In the genomic region with DNA sequence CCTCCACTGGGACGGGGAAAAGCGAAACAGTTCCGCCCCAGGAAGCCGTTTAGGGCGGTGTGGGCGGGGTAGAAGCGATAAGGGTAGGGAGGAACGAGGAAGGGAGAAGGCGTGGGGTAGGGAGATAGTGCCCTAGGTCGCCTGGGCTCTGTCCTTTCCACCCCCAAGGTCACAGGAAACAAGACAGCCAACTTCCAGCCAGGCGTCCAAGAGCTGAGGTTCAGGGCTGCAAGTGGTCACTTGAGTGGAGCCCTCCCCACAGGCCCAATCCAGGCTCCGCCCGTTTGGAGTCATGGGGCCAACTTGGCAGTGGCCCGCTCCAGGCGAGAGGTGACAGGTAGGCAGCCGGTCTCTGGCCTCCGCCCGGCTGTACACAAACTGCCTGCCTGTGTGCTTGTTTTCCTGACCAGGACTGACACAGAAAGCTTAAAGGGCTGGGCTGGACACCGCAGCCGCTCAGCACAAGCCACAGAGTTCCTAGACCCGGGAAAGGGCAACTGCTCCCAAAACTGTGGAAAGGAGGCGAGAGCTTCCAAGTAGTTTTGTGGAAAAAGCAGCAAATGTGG, we compare ENCODE assay signal across 8 cellular contexts. TPM values are rescaled to one million over a fixed set of nuclear protein-coding genes. Genes with fewer than 3 reads are reported as not detected.
DNase-seq lines count a peak whose midpoint lies in the region; ATAC-seq and TF ChIP-seq lines count a peak whose summit lies in the region.

A gene with protein sequence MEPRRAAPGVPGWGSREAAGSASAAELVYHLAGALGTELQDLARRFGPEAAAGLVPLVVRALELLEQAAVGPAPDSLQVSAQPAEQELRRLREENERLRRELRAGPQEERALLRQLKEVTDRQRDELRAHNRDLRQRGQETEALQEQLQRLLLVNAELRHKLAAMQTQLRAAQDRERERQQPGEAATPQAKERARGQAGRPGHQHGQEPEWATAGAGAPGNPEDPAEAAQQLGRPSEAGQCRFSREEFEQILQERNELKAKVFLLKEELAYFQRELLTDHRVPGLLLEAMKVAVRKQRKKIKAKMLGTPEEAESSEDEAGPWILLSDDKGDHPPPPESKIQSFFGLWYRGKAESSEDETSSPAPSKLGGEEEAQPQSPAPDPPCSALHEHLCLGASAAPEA (minus strand): TSS at position 23 of the 566 bp plus-strand sequence. CDS start 62 bp downstream, outside the sequence.

- no peak for TF ChIP-seq CTCF in omental fat pad (IDR thresholded peaks at IDR 0.05)

- H3K27ac Mint-ChIP-seq in activated T-helper 1 cell treated with anti-CD3 and anti-CD28 coated beads, Interleukin-12 subunit alpha, Interleukin-12 subunit beta, Interleukin-2, Interleukin-4 antibody, amounts not matched to agents 30 ng/mL and 10 ng/mL and 1 ng/mL, durations not matched to agents 14 hours and 24 hours and 36 hours, result peak within 1 kb of the TSS; percentile 44

- DNase-seq in NCI-H1417 (lab: John Stamatoyannopoulos, UW), result peak in 2 of 3 experiments; percentile 51 to 57
- no peak for DNase-seq in NCI-H1417 treated with DMSO at 0.1 percent for 48 hours (lab: John Stamatoyannopoulos, UW)
- DNase-seq in activated T-helper 1 cell treated with anti-CD3 and anti-CD28 coated beads, Interleukin-12 subunit alpha, Interleukin-12 subunit beta, Interleukin-2, Interleukin-4 antibody, amounts not matched to agents 30 ng/mL and 10 ng/mL and 1 ng/mL, durations not matched to agents 14 hours and 24 hours and 36 hours (ENCODE audit: low spot score), result no peak
- peak; percentile 63 for DNase-seq in glomerular visceral epithelial cell (ENCODE audit: extremely low spot score)
- DNase-seq in omental fat pad (ENCODE audit: low spot score), result peak; percentile 52
- DNase-seq in NCI-H1436 treated with DMSO at 0.1 percent for 48 hours (lab: John Stamatoyannopoulos, UW), result no peak
- no peak for DNase-seq in NCI-H526 treated with DMSO at 0.1 percent for 48 hours (lab: John Stamatoyannopoulos, UW)

- intact Hi-C loops in activated T-helper 1 cell treated with anti-CD3 and anti-CD28 coated beads, Interleukin-12 subunit alpha, Interleukin-12 subunit beta, Interleukin-2, Interleukin-4 antibody, amounts not matched to agents 30 ng/mL and 10 ng/mL and 1 ng/mL, durations not matched to agents 14 hours and 24 hours and 36 hours (cut with micrococcal nuclease), result loop anchor here (1.0 to 5.0 kb wide), 7 partner anchors 22 to 392 kb away; a partner anchor contains a TSS

- peaks cover 2% of the 10 kb centered on the region for H3K27me3 Mint-ChIP-seq in activated T-helper 1 cell treated with anti-CD3 and anti-CD28 coated beads, Interleukin-12 subunit alpha, Interleukin-12 subunit beta, Interleukin-2, Interleukin-4 antibody, amounts not matched to agents 30 ng/mL and 10 ng/mL and 1 ng/mL, durations not matched to agents 14 hours and 24 hours and 36 hours (ENCODE audit: insufficient read depth)

- H3K27ac ChIP-seq in KOPT-K1 (ENCODE audit: low read depth, low read length, poor library complexity, severe bottlenecking), result peak within 1 kb of the TSS; percentile 57

- no peaks in the 10 kb centered on the region for H3K9me3 Mint-ChIP-seq in activated T-helper 1 cell treated with anti-CD3 and anti-CD28 coated beads, Interleukin-12 subunit alpha, Interleukin-12 subunit beta, Interleukin-2, Interleukin-4 antibody, amounts not matched to agents 30 ng/mL and 10 ng/mL and 1 ng/mL, durations not matched to agents 14 hours and 24 hours and 36 hours

- H3K36me3 ChIP-seq in KOPT-K1 (ENCODE audit: insufficient read depth, low read length), result peaks cover 60% of the 10 kb centered on the region

- H3K36me3 Mint-ChIP-seq in activated T-helper 1 cell treated with anti-CD3 and anti-CD28 coated beads, Interleukin-12 subunit alpha, Interleukin-12 subunit beta, Interleukin-2, Interleukin-4 antibody, amounts not matched to agents 30 ng/mL and 10 ng/mL and 1 ng/mL, durations not matched to agents 14 hours and 24 hours and 36 hours (ENCODE audit: low read depth), result peaks cover 44% of the 10 kb centered on the region

- ATAC-seq in omental fat pad (ENCODE audit: low FRiP score), result peak; percentile 48

- H3K9me3 ChIP-seq in KOPT-K1 (ENCODE audit: insufficient read depth, low read length, poor library complexity, severe bottlenecking), result no peaks in the 10 kb centered on the region

- H3K4me1 Mint-ChIP-seq in activated T-helper 1 cell treated with anti-CD3 and anti-CD28 coated beads, Interleukin-12 subunit alpha, Interleukin-12 subunit beta, Interleukin-2, Interleukin-4 antibody, amounts not matched to agents 30 ng/mL and 10 ng/mL and 1 ng/mL, durations not matched to agents 14 hours and 24 hours and 36 hours (ENCODE audit: low read depth), result peaks cover 15% of the 10 kb centered on the region

- peak within 1 kb of the TSS; percentile 73 for H3K4me3 Mint-ChIP-seq in activated T-helper 1 cell treated with anti-CD3 and anti-CD28 coated beads, Interleukin-12 subunit alpha, Interleukin-12 subunit beta, Interleukin-2, Interleukin-4 antibody, amounts not matched to agents 30 ng/mL and 10 ng/mL and 1 ng/mL, durations not matched to agents 14 hours and 24 hours and 36 hours

RNA-seq across cellular contexts. Expression of the gene that starts here (rescaled TPM):
- total RNA-seq in activated T-helper 1 cell treated with anti-CD3 and anti-CD28 coated beads, Interleukin-12 subunit alpha, Interleukin-12 subunit beta, Interleukin-2, Interleukin-4 antibody, amounts not matched to agents 30 ng/mL and 10 ng/mL and 1 ng/mL, durations not matched to agents 14 hours and 24 hours and 36 hours, result 6.8 and 7.4 TPM in 2 replicates
- 10 to 100 TPM; 26.5 to 60.5 (median 35.6) TPM for total RNA-seq in omental fat pad

Comparison
In these comparisons a context has a peak if more than half of its experiments do, and no peak if none do; other contexts are left out.
1. DNase-seq: peak in NCI-H1417 (2 of 3), glomerular visceral epithelial cell (single experiment) and omental fat pad (single experiment); none in NCI-H1417 treated with DMSO at 0.1 percent for 48 hours (single experiment), activated T-helper 1 cell treated with anti-CD3 and anti-CD28 coated beads, Interleukin-12 subunit alpha, Interleukin-12 subunit beta, Interleukin-2, Interleukin-4 antibody, amounts not matched to agents 30 ng/mL and 10 ng/mL and 1 ng/mL, durations not matched to agents 14 hours and 24 hours and 36 hours (single experiment), NCI-H1436 treated with DMSO at 0.1 percent for 48 hours (single experiment) and NCI-H526 treated with DMSO at 0.1 percent for 48 hours (single experiment).